In genomic region chr6:7391244-7391643, GRCh38 we compare ENCODE assay signal across 11 cellular contexts. TPM values are rescaled to one million over a fixed set of nuclear protein-coding genes. Genes with fewer than 3 reads are reported as not detected.
DNase-seq lines count a peak whose midpoint lies in the region; ATAC-seq and TF ChIP-seq lines count a peak whose summit lies in the region.
"Had no signal": no experiment of that assay in that cellular context is flagged by ENCODE, and none has a peak within 500 bp of the region (broad histone marks: within the 10 kb centered on the region; RNA-seq: fewer than 3 reads in every experiment).

No MANE protein-coding gene starts in this region.

- H3K4me3 ChIP-seq in Caco-2 (ENCODE audit: low read depth, low read length): no peak overlapping the region
- H3K4me3 ChIP-seq in HUES48 (ENCODE audit: low read depth, low read length): 0 out of 2 replicates have a peak overlapping the region, but pooled peaks have one; percentile 82
- H3K4me3 ChIP-seq in naive thymus-derived CD4-positive, alpha-beta T cell (ENCODE audit: low read length): no peak overlapping the region
- no peak overlapping the region for H3K4me3 ChIP-seq in mucosa of descending colon

- no TSS peak for BruUV-seq in Caco-2 (replicated peaks; lab: Mats Ljungman, UMichigan)

- peak overlapping the region; percentile 77 for H3K4me3 Mint-ChIP-seq in Caco-2 (ENCODE audit: unreplicated experiment)
- H3K4me3 Mint-ChIP-seq in activated naive CD8-positive, alpha-beta T cell treated with anti-CD3 and anti-CD28 coated beads, Interleukin-2, amount 50 U/mL, for 24 hours: peak overlapping the region; percentile 96
- peak overlapping the region; percentile 42 to 97 (median 91) for H3K4me3 Mint-ChIP-seq in naive thymus-derived CD4-positive, alpha-beta T cell

- H3K4me1 ChIP-seq in Caco-2 (peaks cover 17% of the 10 kb centered on the region), HUES48 (ENCODE audit: control insufficient read depth, insufficient read depth, low read length) (peaks cover 13% of the 10 kb centered on the region), mucosa of descending colon (ENCODE audit: low read depth) (peaks cover 19% of the 10 kb centered on the region)
- peaks cover 20 to 21% of the 10 kb centered on the region in 2 donors for H3K4me1 ChIP-seq in naive thymus-derived CD4-positive, alpha-beta T cell (ENCODE audit: control insufficient read depth in 2 of 2, insufficient read depth in 2 of 2, low read length in 2 of 2)

- H3K27ac Mint-ChIP-seq in Caco-2 (ENCODE audit: unreplicated experiment): no peak overlapping the region
- H3K27ac Mint-ChIP-seq in activated naive CD8-positive, alpha-beta T cell treated with anti-CD3 and anti-CD28 coated beads, Interleukin-2, amount 50 U/mL, for 24 hours: peak overlapping the region; percentile 21
- peak overlapping the region in 7 of 9 donors; percentile 67 to 100 (median 98) for H3K27ac Mint-ChIP-seq in naive thymus-derived CD4-positive, alpha-beta T cell

- DNase-seq in Caco-2: no peak
- DNase-seq in activated naive CD8-positive, alpha-beta T cell treated with anti-CD3 and anti-CD28 coated beads, Interleukin-2, amount 50 U/mL, for 24 hours: no peak
- no peak for DNase-seq in naive thymus-derived CD4-positive, alpha-beta T cell
- no peak for DNase-seq in mucosa of descending colon
- no peak for DNase-seq in NCI-H2107 treated with DMSO at 0.1 percent for 48 hours (lab: John Stamatoyannopoulos, UW; ENCODE audit: unreplicated experiment)
- DNase-seq: activated CD4-positive, alpha-beta T cell treated with anti-CD3 and anti-CD28 coated beads, Interleukin-2, amount 50 U/mL, for 1 hour; left colon had no signal

- no peaks in the 10 kb centered on the region for H3K27me3 Mint-ChIP-seq in Caco-2 (ENCODE audit: insufficient read depth, unreplicated experiment)
- no peaks in the 10 kb centered on the region for H3K27me3 Mint-ChIP-seq in activated naive CD8-positive, alpha-beta T cell treated with anti-CD3 and anti-CD28 coated beads, Interleukin-2, amount 50 U/mL, for 24 hours
- no peaks in the 10 kb centered on the region for H3K27me3 Mint-ChIP-seq in naive thymus-derived CD4-positive, alpha-beta T cell

- TF ChIP-seq CTCF in Caco-2 (IDR thresholded peaks at IDR 0.05; ENCODE audit: insufficient read depth in 1 of 2, low read depth in 1 of 2, low read length in 1 of 2, severe bottlenecking in 1 of 2, unreplicated experiment in 1 of 2) (no peak), mucosa of descending colon (IDR thresholded peaks at IDR 0.05) (no peak)

- H3K4me1 Mint-ChIP-seq in Caco-2 (ENCODE audit: low read depth, unreplicated experiment): peaks cover 34% of the 10 kb centered on the region
- peaks cover 40% of the 10 kb centered on the region for H3K4me1 Mint-ChIP-seq in activated naive CD8-positive, alpha-beta T cell treated with anti-CD3 and anti-CD28 coated beads, Interleukin-2, amount 50 U/mL, for 24 hours
- H3K4me1 Mint-ChIP-seq in naive thymus-derived CD4-positive, alpha-beta T cell: peaks cover 31 to 59% (median 50%) of the 10 kb centered on the region in 7 donors

- H3K9me3 Mint-ChIP-seq in Caco-2 (ENCODE audit: unreplicated experiment): no peaks in the 10 kb centered on the region
- H3K9me3 Mint-ChIP-seq in activated naive CD8-positive, alpha-beta T cell treated with anti-CD3 and anti-CD28 coated beads, Interleukin-2, amount 50 U/mL, for 24 hours: no peaks in the 10 kb centered on the region
- no peaks in the 10 kb centered on the region for H3K9me3 Mint-ChIP-seq in naive thymus-derived CD4-positive, alpha-beta T cell

- no peak for ATAC-seq in activated naive CD8-positive, alpha-beta T cell treated with anti-CD3 and anti-CD28 coated beads, Interleukin-2, amount 50 U/mL, for 24 hours
- no peak for ATAC-seq in naive thymus-derived CD4-positive, alpha-beta T cell
- ATAC-seq in GM21381 (IDR thresholded peaks at IDR 0.05; ENCODE audit: unreplicated experiment) (no peak), mucosa of descending colon (no peak), GM18873 (IDR thresholded peaks at IDR 0.05; ENCODE audit: low FRiP score, unreplicated experiment) (no peak)
- ATAC-seq: left colon had no signal

- CTCF ChIA-PET in Caco-2 (lab: Charles Lee): no interaction called here
- CTCF ChIA-PET in naive thymus-derived CD4-positive, alpha-beta T cell (lab: Charles Lee): interaction anchor here (1.0 kb wide), 1 partner anchor 78 kb away, joined by 3 read pairs; the partner anchor contains the start of gene SSR1

- H3K36me3 ChIP-seq in Caco-2 (ENCODE audit: control insufficient read depth, insufficient read depth, low read length) (no peaks in the 10 kb centered on the region), HUES48 (ENCODE audit: control insufficient read depth, insufficient read depth, low read length) (peaks cover 42% of the 10 kb centered on the region), mucosa of descending colon (ENCODE audit: low read depth) (no peaks in the 10 kb centered on the region)
- peaks cover 4 to 26% (median 5%) of the 10 kb centered on the region in 3 experiments for H3K36me3 ChIP-seq in naive thymus-derived CD4-positive, alpha-beta T cell (ENCODE audit: control insufficient read depth in 2 of 3, insufficient read depth in 3 of 3, low read length in 3 of 3)

- H3K36me3 Mint-ChIP-seq in Caco-2 (ENCODE audit: insufficient read depth, unreplicated experiment): peaks cover 58% of the 10 kb centered on the region
- H3K36me3 Mint-ChIP-seq in activated naive CD8-positive, alpha-beta T cell treated with anti-CD3 and anti-CD28 coated beads, Interleukin-2, amount 50 U/mL, for 24 hours (ENCODE audit: low read depth): peaks cover 48% of the 10 kb centered on the region
- peaks cover 4 to 23% (median 19%) of the 10 kb centered on the region in 5 donors for H3K36me3 Mint-ChIP-seq in naive thymus-derived CD4-positive, alpha-beta T cell

- H3K9ac ChIP-seq in HUES48 (ENCODE audit: low read depth, low read length): no peak overlapping the region

- H3K27ac ChIP-seq in HUES48 (ENCODE audit: low read depth, low read length): no peak overlapping the region
- no peak overlapping the region for H3K27ac ChIP-seq in naive thymus-derived CD4-positive, alpha-beta T cell (ENCODE audit: low read depth, low read length)

- H3K9me3 ChIP-seq in Caco-2: no peaks in the 10 kb centered on the region
- H3K9me3 ChIP-seq in HUES48 (ENCODE audit: control insufficient read depth, insufficient read depth, low read length): no peaks in the 10 kb centered on the region
- no peaks in the 10 kb centered on the region for H3K9me3 ChIP-seq in naive thymus-derived CD4-positive, alpha-beta T cell (ENCODE audit: control insufficient read depth in 2 of 3, low read length in 3 of 3)
- no peaks in the 10 kb centered on the region for H3K9me3 ChIP-seq in mucosa of descending colon

- POLR2A ChIA-PET in Caco-2 (lab: Charles Lee): no interaction called here
- POLR2A ChIA-PET in naive thymus-derived CD4-positive, alpha-beta T cell (lab: Charles Lee): interaction anchor here (0.7 kb wide), 1 partner anchor 15 kb away, joined by 3 read pairs; no protein-coding TSS in a partner anchor

- intact Hi-C loops in Caco-2 (cut with micrococcal nuclease; ENCODE audit: unreplicated experiment): no loop called here
- intact Hi-C loops in naive thymus-derived CD4-positive, alpha-beta T cell (cut with micrococcal nuclease): loop anchor here in 1 of 2 donors (2.0 kb wide), 1 partner anchor 712 kb away; the partner anchor contains the start of gene EEF1E1
- intact Hi-C loops in mucosa of descending colon (cut with DNase I, micrococcal nuclease): loop anchor here in 1 of 2 donors (10.0 kb wide), 1 partner anchor 86 kb away; no protein-coding TSS in a partner anchor

- H3K27me3 ChIP-seq in Caco-2 (replicated peaks; ENCODE audit: control insufficient read depth, insufficient read depth, low read length) (no peaks in the 10 kb centered on the region), HUES48 (ENCODE audit: control insufficient read depth, insufficient read depth, low read length) (no peaks in the 10 kb centered on the region)
- H3K27me3 ChIP-seq in naive thymus-derived CD4-positive, alpha-beta T cell (ENCODE audit: control insufficient read depth in 2 of 2, insufficient read depth in 2 of 2, low read length in 2 of 2): no peaks in the 10 kb centered on the region

RNA-seq across cellular contexts. Expression of gene RIOK1, which starts 1.6 kb away (rescaled TPM):
- total RNA-seq in Caco-2 (2022) (34.2 and 36.1 TPM in 2 replicates), mucosa of descending colon (10 to 100 TPM; 12.1 to 19.8 (median 15.0) TPM)
- total RNA-seq in naive thymus-derived CD4-positive, alpha-beta T cell: 10 to 100 TPM; 24.4 to 39.9 (median 27.6) TPM
- 10 to 100 TPM; 17.2 to 20.9 TPM for polyA plus RNA-seq in naive thymus-derived CD4-positive, alpha-beta T cell

RNA-seq across cellular contexts. Expression of gene CAGE1, which starts 1.7 kb away (rescaled TPM):
- 0.26 and 0.59 TPM in 2 replicates for total RNA-seq in Caco-2 (2022)
- total RNA-seq in naive thymus-derived CD4-positive, alpha-beta T cell: under 1 TPM; 0.16 to 0.48 (median 0.22) TPM
- under 1 TPM in 1 of 2 donors, not detected in 1; 0.06 TPM for polyA plus RNA-seq in naive thymus-derived CD4-positive, alpha-beta T cell
- total RNA-seq in mucosa of descending colon: under 1 TPM in 1 of 3 donors, not detected in 2; 0.09 TPM
- total RNA-seq: subcutaneous adipose tissue had no signal
